ENCODE assay signal across 9 cellular contexts in the genomic region with DNA sequence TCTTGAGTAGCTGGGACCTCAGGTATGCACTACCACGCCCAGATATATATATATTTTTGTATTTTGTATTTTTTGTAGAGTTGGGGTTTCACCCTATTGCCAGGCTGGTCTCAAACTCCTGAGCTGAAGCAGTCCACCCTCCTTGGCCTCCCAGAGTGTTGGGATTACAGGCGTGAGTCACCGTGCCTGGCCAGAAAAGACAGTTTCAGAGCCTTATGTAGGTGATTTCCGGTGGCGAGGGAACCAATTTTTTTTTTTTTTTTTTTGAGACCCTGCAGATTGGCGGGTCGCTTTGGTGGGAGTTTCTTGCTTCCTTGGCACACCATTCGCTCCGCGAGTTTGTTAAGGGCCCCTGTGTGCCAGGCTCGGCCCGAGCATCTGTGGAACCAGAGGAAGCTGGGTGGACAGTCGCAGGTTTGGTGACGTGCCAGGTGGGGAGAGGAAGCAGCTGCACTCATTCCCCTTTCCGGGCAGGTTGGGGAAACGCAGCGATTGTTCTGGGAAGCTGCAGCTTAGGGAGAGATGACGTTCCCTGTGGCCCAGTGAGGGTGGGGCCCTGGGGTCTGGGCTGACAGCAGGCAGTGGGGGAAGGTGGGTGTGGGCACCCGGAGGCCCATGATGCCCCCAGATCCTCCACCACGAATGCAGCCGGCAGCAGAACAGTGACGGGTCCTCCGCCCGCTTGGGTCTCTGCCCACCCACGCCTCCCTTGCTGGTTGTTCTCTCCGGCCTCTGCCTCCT. TPM values are rescaled to one million over a fixed set of nuclear protein-coding genes. Genes with fewer than 3 reads are reported as not detected.
DNase-seq lines count a peak whose midpoint lies in the region; ATAC-seq and TF ChIP-seq lines count a peak whose summit lies in the region.
"Had no signal": no experiment of that assay in that cellular context is flagged by ENCODE, and none has a peak within 500 bp of the region (broad histone marks: within the 10 kb centered on the region; RNA-seq: fewer than 3 reads in every experiment).

No MANE protein-coding gene starts in this region.

- H3K9me3 Mint-ChIP-seq in stimulated activated effector memory CD8-positive, alpha-beta T cell treated with anti-CD3 and anti-CD28 coated beads, Interleukin-12 subunit alpha, Interleukin-12 subunit beta, amount 100 ng/mL, for 72 hours: no peaks in the 10 kb centered on the region

- TF ChIP-seq CTCF in RWPE1 (conservative IDR thresholded peaks at IDR 0.05; ENCODE audit: low read depth): no peak
- no peak for TF ChIP-seq CTCF in fibroblast of the aortic adventitia (IDR thresholded peaks at IDR 0.05; ENCODE audit: insufficient read depth, low read length)

- peaks cover 37% of the 10 kb centered on the region for H3K4me1 Mint-ChIP-seq in stimulated activated effector memory CD8-positive, alpha-beta T cell treated with anti-CD3 and anti-CD28 coated beads, Interleukin-12 subunit alpha, Interleukin-12 subunit beta, amount 100 ng/mL, for 72 hours

- peak overlapping the region; percentile 15 for H3K27ac Mint-ChIP-seq in stimulated activated effector memory CD8-positive, alpha-beta T cell treated with anti-CD3 and anti-CD28 coated beads, Interleukin-12 subunit alpha, Interleukin-12 subunit beta, amount 100 ng/mL, for 72 hours

- H3K36me3 Mint-ChIP-seq in stimulated activated effector memory CD8-positive, alpha-beta T cell treated with anti-CD3 and anti-CD28 coated beads, Interleukin-12 subunit alpha, Interleukin-12 subunit beta, amount 100 ng/mL, for 72 hours: peaks cover 4% of the 10 kb centered on the region

- POLR2A ChIA-PET in RWPE1 (lab: Yijun Ruan, JAX; ENCODE audit: low non-redundant PET): no interaction called here

- CTCF ChIA-PET in RWPE1 (lab: Yijun Ruan, JAX): interaction anchor here (0.6 kb wide), 1 partner anchor 10 kb away, joined by 3 read pairs; no protein-coding TSS in a partner anchor

- no peak for ATAC-seq in stimulated activated effector memory CD8-positive, alpha-beta T cell treated with anti-CD3 and anti-CD28 coated beads, Interleukin-12 subunit alpha, Interleukin-12 subunit beta, amount 100 ng/mL, for 72 hours

- peak overlapping the region; percentile 18 for H3K4me3 ChIP-seq in fibroblast of the aortic adventitia (ENCODE audit: low read depth, low read length)
- H3K4me3 ChIP-seq: SK-N-MC had no signal

- H3K4me3 Mint-ChIP-seq in stimulated activated effector memory CD8-positive, alpha-beta T cell treated with anti-CD3 and anti-CD28 coated beads, Interleukin-12 subunit alpha, Interleukin-12 subunit beta, amount 100 ng/mL, for 72 hours: no peak overlapping the region

- peak; percentile 9 for DNase-seq in DMS79 (lab: John Stamatoyannopoulos, UW)
- DNase-seq in DMS79 treated with DMSO at 0.1 percent for 48 hours (lab: John Stamatoyannopoulos, UW): no peak
- DNase-seq in RWPE1 (ENCODE audit: low spot score): peak; percentile 40
- DNase-seq in fibroblast of the aortic adventitia (ENCODE audit: low read depth): peak; percentile 64
- no peak for DNase-seq in stimulated activated effector memory CD8-positive, alpha-beta T cell treated with anti-CD3 and anti-CD28 coated beads, Interleukin-12 subunit alpha, Interleukin-12 subunit beta, amount 100 ng/mL, for 72 hours (ENCODE audit: low spot score in 2 of 2)
- no peak for DNase-seq in NOMO-1 treated with dmso at 0.1 percent for 144 hours (lab: John Stamatoyannopoulos, UW; ENCODE audit: unreplicated experiment)
- no peak for DNase-seq in cerebellum (ENCODE audit: low spot score)
- no peak for DNase-seq in retina

- peak overlapping the region; percentile 83 for H3K27ac ChIP-seq in RWPE1
- H3K27ac ChIP-seq: SK-N-MC had no signal

RNA-seq across cellular contexts. Expression of gene SPSB1, which starts 25.1 kb away (rescaled TPM):
- total RNA-seq in fibroblast of the aortic adventitia (ENCODE audit: low replicate concordance) (18.2 and 37.6 TPM in 2 replicates), cerebellum (1.6 TPM)

Comparison
In these comparisons a context has a peak if more than half of its experiments do, and no peak if none do; other contexts are left out.
1. DNase-seq: peak in DMS79 (single experiment), RWPE1 (single experiment) and fibroblast of the aortic adventitia (single experiment); none in DMS79 treated with DMSO at 0.1 percent for 48 hours (single experiment), stimulated activated effector memory CD8-positive, alpha-beta T cell treated with anti-CD3 and anti-CD28 coated beads, Interleukin-12 subunit alpha, Interleukin-12 subunit beta, amount 100 ng/mL, for 72 hours (0 of 2), NOMO-1 treated with dmso at 0.1 percent for 144 hours (single experiment), cerebellum (single experiment) and retina (single experiment).